Comparison of ENCODE assay signal across 8 cellular contexts in genomic region chr22:49838771-49839717, GRCh38. TPM values are rescaled to one million over a fixed set of nuclear protein-coding genes. Genes with fewer than 3 reads are reported as not detected.
A peak's percentile ranks its signal among the peaks of the same experiment; 100 is the strongest.
DNase-seq lines count a peak whose midpoint lies in the region; ATAC-seq and TF ChIP-seq lines count a peak whose summit lies in the region.

No MANE protein-coding gene starts in this region.

- H3K27me3 ChIP-seq in mesendoderm (ENCODE audit: insufficient read depth, low read length, poor library complexity) (no peaks in the 10 kb centered on the region), suprapubic skin (peaks cover 3% of the 10 kb centered on the region), Karpas-422 (ENCODE audit: low read length) (no peaks in the 10 kb centered on the region)

- H3K79me2 ChIP-seq in mesendoderm (ENCODE audit: control insufficient read depth, insufficient read depth, low read length) (no peaks in the 10 kb centered on the region), Karpas-422 (ENCODE audit: low read length) (no peaks in the 10 kb centered on the region)

- H2BK5ac ChIP-seq in mesendoderm (ENCODE audit: low read length), result no peak overlapping the region

- no peaks in the 10 kb centered on the region for H3K9me2 ChIP-seq in Karpas-422 (replicated peaks; ENCODE audit: insufficient read depth, low read length)

- no peaks in the 10 kb centered on the region for H3K79me1 ChIP-seq in mesendoderm (ENCODE audit: low read length)

- no peak for TF ChIP-seq EP300 in suprapubic skin (IDR thresholded peaks at IDR 0.05)

- no peak for TF ChIP-seq CTCF in suprapubic skin (IDR thresholded peaks at IDR 0.05)

- peak overlapping the region; percentile 78 for H3K56ac ChIP-seq in mesendoderm (ENCODE audit: low read length)

- TF ChIP-seq POLR2A in suprapubic skin (IDR thresholded peaks at IDR 0.05), result no peak

- no peak overlapping the region for H3K23ac ChIP-seq in mesendoderm (ENCODE audit: low read length)

- H3K4ac ChIP-seq in mesendoderm (ENCODE audit: low read depth, low read length), result peak overlapping the region; percentile 1

- H3K36me3 ChIP-seq in mesendoderm (ENCODE audit: control insufficient read depth, insufficient read depth, low read length) (no peaks in the 10 kb centered on the region), suprapubic skin (no peaks in the 10 kb centered on the region), Karpas-422 (ENCODE audit: insufficient read depth, low read length) (no peaks in the 10 kb centered on the region)

- H4K5ac ChIP-seq in mesendoderm (ENCODE audit: low read length), result no peak overlapping the region

- WGBS in mesendoderm (ENCODE audit: extremely low coverage, insufficient coverage, low lambda C conversion rate), result 100% methylated on average over 1 of the region's 29 CpGs
- 50% methylated on average over 24 of the region's 29 CpGs for WGBS in suprapubic skin

- peak; percentile 29 for DNase-seq in M059J (ENCODE audit: low read depth)
- peak; percentile 85 to 88 for DNase-seq in activated T-cell treated with anti-CD3 and anti-CD28 coated beads, Interleukin-2, amount 50 U/mL, for 48 hours
- peak; percentile 72 for DNase-seq in mesendoderm
- no peak for DNase-seq in suprapubic skin (ENCODE audit: low spot score in 2 of 2)
- DNase-seq in NOMO-1 (lab: John Stamatoyannopoulos, UW; ENCODE audit: unreplicated experiment in 2 of 2), result no peak
- DNase-seq in Karpas-422, result no peak
- DNase-seq in RPMI8226, result no peak

- H3K4me1 ChIP-seq in mesendoderm (ENCODE audit: control insufficient read depth, low read depth, low read length) (no peaks in the 10 kb centered on the region), suprapubic skin (peaks cover 4% of the 10 kb centered on the region), Karpas-422 (ENCODE audit: low read length) (no peaks in the 10 kb centered on the region)

- no peak overlapping the region for H2BK15ac ChIP-seq in mesendoderm (replicated peaks; ENCODE audit: low read depth)

- H3K9ac ChIP-seq in mesendoderm (ENCODE audit: low read length) (peak overlapping the region; percentile 14), Karpas-422 (ENCODE audit: low read length) (no peak overlapping the region)

- no peak overlapping the region for H2AK5ac ChIP-seq in mesendoderm (ENCODE audit: low read length)

- no peaks in the 10 kb centered on the region for H4K20me1 ChIP-seq in Karpas-422 (ENCODE audit: insufficient read depth, low read depth, low read length)

- H3K4me2 ChIP-seq in mesendoderm (ENCODE audit: low read length) (peak overlapping the region; percentile 1), Karpas-422 (ENCODE audit: low read depth, low read length, poor library complexity, severe bottlenecking) (no peak overlapping the region)

- H3K27ac ChIP-seq in mesendoderm (ENCODE audit: low read depth, low read length), result no peak overlapping the region
- peak overlapping the region; percentile 50 for H3K27ac ChIP-seq in suprapubic skin
- H3K27ac ChIP-seq in Karpas-422 (ENCODE audit: low read length), result no peak overlapping the region

- H4K8ac ChIP-seq in mesendoderm (ENCODE audit: low read depth, low read length), result peak overlapping the region; percentile 29

- no peak overlapping the region for H3K4me3 ChIP-seq in mesendoderm (ENCODE audit: low read length)
- no peak overlapping the region for H3K4me3 ChIP-seq in suprapubic skin
- H3K4me3 ChIP-seq in Karpas-422 (ENCODE audit: low read length), result no peak overlapping the region

- no peak overlapping the region for H2AFZ ChIP-seq in Karpas-422 (ENCODE audit: low read length)

- H3K9me3 ChIP-seq in suprapubic skin (no peaks in the 10 kb centered on the region), Karpas-422 (ENCODE audit: low read length) (no peaks in the 10 kb centered on the region)

- no peak for ATAC-seq in HG03108 (IDR thresholded peaks at IDR 0.05; ENCODE audit: unreplicated experiment)

- peak overlapping the region; percentile 93 for H3K18ac ChIP-seq in mesendoderm (ENCODE audit: low read length)

- H2BK120ac ChIP-seq in mesendoderm (ENCODE audit: low read depth, low read length), result no peak overlapping the region

RNA-seq across cellular contexts. Expression of gene BRD1, which starts 11.4 kb away (rescaled TPM):
- total RNA-seq in M059J (2014; rRNA removed; shearing (Covaris generic)), result 5.0 and 10.2 TPM in 2 replicates
- 14.7 TPM for polyA plus RNA-seq in mesendoderm (2013, experiment 1 of 2)
- 14.5 TPM for polyA plus RNA-seq in mesendoderm (2013, experiment 2 of 2)
- 100 to 1,000 TPM in 1 of 4 donors, 10 to 100 TPM in 3; 69.3 to 116 (median 81.1) TPM for total RNA-seq in suprapubic skin
- total RNA-seq in Karpas-422 (2014; rRNA removed; shearing (Covaris generic); ENCODE audit: low replicate concordance), result 16.0 and 27.3 TPM in 2 replicates

RNA-seq across cellular contexts. Expression of gene ZBED4, which starts 14.6 kb away (rescaled TPM):
- total RNA-seq in M059J (2014; rRNA removed; shearing (Covaris generic)), result 3.8 and 7.1 TPM in 2 replicates
- 15.9 TPM for polyA plus RNA-seq in mesendoderm (2013, experiment 1 of 2)
- polyA plus RNA-seq in mesendoderm (2013, experiment 2 of 2), result 16.1 TPM
- total RNA-seq in suprapubic skin, result 10 to 100 TPM; 11.9 to 19.4 (median 18.2) TPM
- 22.9 and 24.6 TPM in 2 replicates for total RNA-seq in Karpas-422 (2014; rRNA removed; shearing (Covaris generic); ENCODE audit: low replicate concordance)

Comparison
In these comparisons a context has a peak if more than half of its experiments do, and no peak if none do; other contexts are left out.
1. DNase-seq: peak in M059J (single experiment), activated T-cell treated with anti-CD3 and anti-CD28 coated beads, Interleukin-2, amount 50 U/mL, for 48 hours (2 of 2) and mesendoderm (single experiment); none in suprapubic skin (0 of 2), NOMO-1 (0 of 2), Karpas-422 (single experiment) and RPMI8226 (single experiment).